In the genomic region with DNA sequence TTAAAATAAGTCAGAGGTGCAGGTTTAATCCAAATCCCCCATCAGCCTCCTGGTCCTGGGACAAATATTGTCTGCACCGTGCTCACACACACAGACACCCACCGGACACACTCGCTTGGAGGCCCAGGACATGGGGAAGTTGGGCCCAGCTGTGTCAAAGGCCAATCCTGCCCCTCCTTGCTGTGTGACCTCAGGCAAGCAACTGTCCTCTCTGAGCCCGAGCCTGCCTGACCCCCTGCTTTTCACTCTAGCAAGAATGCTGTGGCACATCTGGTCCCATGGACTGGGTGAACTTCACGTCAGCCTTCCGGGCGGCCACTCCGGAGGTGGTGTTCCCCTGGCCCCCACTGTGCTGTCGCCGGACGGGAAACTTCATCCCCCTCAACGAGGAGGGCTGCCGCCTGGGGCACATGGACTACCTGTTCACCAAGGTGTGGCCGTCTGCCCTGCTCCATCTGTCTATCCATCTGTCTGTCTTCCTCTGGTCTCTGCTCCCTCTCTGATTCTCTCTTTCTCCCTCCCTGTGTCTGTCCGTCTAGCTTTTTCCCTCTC, we compare ENCODE assay signal across 21 cellular contexts. TPM values are rescaled to one million over a fixed set of nuclear protein-coding genes. Genes with fewer than 3 reads are reported as not detected.
DNase-seq lines count a peak whose midpoint lies in the region; ATAC-seq, FAIRE-seq and TF ChIP-seq lines count a peak whose summit lies in the region.
"Had no signal": no experiment of that assay in that cellular context is flagged by ENCODE, and none has a peak within 500 bp of the region (broad histone marks: within the 10 kb centered on the region; RNA-seq: fewer than 3 reads in every experiment).

No MANE protein-coding gene starts in this region.

- H3K4me3 Mint-ChIP-seq in stimulated activated effector memory CD8-positive, alpha-beta T cell treated with anti-CD3 and anti-CD28 coated beads, Interleukin-12 subunit alpha, Interleukin-12 subunit beta, amount 100 ng/mL, for 72 hours: no peak overlapping the region
- H3K4me3 Mint-ChIP-seq: B cell, H9 had no signal

- POLR2A ChIA-PET in HepG2 (lab: Yijun Ruan, JAX): no interaction called here

- TF ChIP-seq EP300 in HepG2 (IDR thresholded peaks at IDR 0.05; ENCODE audit: low read depth in 2 of 2, low read length in 2 of 2) (no peak), HepG2 (CRISPR knock-in tag; IDR thresholded peaks at IDR 0.05; ENCODE audit: borderline replicate concordance) (no peak)

- H3K27ac Mint-ChIP-seq in stimulated activated effector memory CD8-positive, alpha-beta T cell treated with anti-CD3 and anti-CD28 coated beads, Interleukin-12 subunit alpha, Interleukin-12 subunit beta, amount 100 ng/mL, for 72 hours: peak overlapping the region; percentile 68
- H3K27ac Mint-ChIP-seq: B cell, H9 had no signal

- H2AFZ ChIP-seq in HepG2 (ENCODE audit: low read length): no peak overlapping the region

- FAIRE-seq in HepG2 (lab: Jason Lieb, UNC): no peak
- FAIRE-seq: D721Med, G401.6, GM12892, GM19239 had no signal

- peaks cover 10% of the 10 kb centered on the region for H3K4me1 Mint-ChIP-seq in stimulated activated effector memory CD8-positive, alpha-beta T cell treated with anti-CD3 and anti-CD28 coated beads, Interleukin-12 subunit alpha, Interleukin-12 subunit beta, amount 100 ng/mL, for 72 hours

- no peaks in the 10 kb centered on the region for H3K79me2 ChIP-seq in HepG2 (ENCODE audit: insufficient read depth, low read length)

- TF ChIP-seq POLR2A in HepG2 (IDR thresholded peaks at IDR 0.05; ENCODE audit: insufficient read depth in 1 of 2, low read depth in 2 of 2, low read length in 2 of 2) (no peak), right lobe of liver (IDR thresholded peaks at IDR 0.05) (no peak)

- DNase-seq in HepG2 (ENCODE audit: low spot score) (no peak), right lobe of liver (no peak), NCI-H69 (lab: John Stamatoyannopoulos, UW) (peak; percentile 16), dorsolateral prefrontal cortex (no peak)
- no peak for DNase-seq in stimulated activated effector memory CD8-positive, alpha-beta T cell treated with anti-CD3 and anti-CD28 coated beads, Interleukin-12 subunit alpha, Interleukin-12 subunit beta, amount 100 ng/mL, for 72 hours (ENCODE audit: low spot score in 2 of 2)
- DNase-seq: C1 segment of cervical spinal cord; CD4-positive, alpha-beta memory T cell; DMS153; DMS79 treated with DMSO at 0.1 percent for 48 hours; EL; GOT3; H9; KBM-7 had no signal

- no peak overlapping the region for H3K9ac ChIP-seq in HepG2 (ENCODE audit: insufficient read depth, low read depth, low read length)

- H3K9me3 ChIP-seq in HepG2 (ENCODE audit: low read length): no peaks in the 10 kb centered on the region
- H3K9me3 ChIP-seq in right lobe of liver: no peaks in the 10 kb centered on the region

- no peaks in the 10 kb centered on the region for H3K36me3 Mint-ChIP-seq in stimulated activated effector memory CD8-positive, alpha-beta T cell treated with anti-CD3 and anti-CD28 coated beads, Interleukin-12 subunit alpha, Interleukin-12 subunit beta, amount 100 ng/mL, for 72 hours
- H3K36me3 Mint-ChIP-seq: CD4-positive, alpha-beta memory T cell had no signal

- H3K27ac ChIP-seq in HepG2 (ENCODE audit: extremely low read length, insufficient read depth, low read length) (no peak overlapping the region), right lobe of liver (no peak overlapping the region), dorsolateral prefrontal cortex (no peak overlapping the region)
- H3K27ac ChIP-seq: HL-60 had no signal

- CTCF ChIA-PET in HepG2 (lab: Yijun Ruan, JAX; ENCODE audit: low intra/inter-chr PET ratio, low total read pairs): no interaction called here

- TF ChIP-seq RAD21 in HepG2 (CRISPR knock-in tag; IDR thresholded peaks at IDR 0.05): no peak

- no peaks in the 10 kb centered on the region for H3K36me3 ChIP-seq in HepG2 (replicated peaks in 1 of 2; ENCODE audit: control insufficient read depth in 1 of 2, insufficient read depth in 2 of 2, low read length in 2 of 2)
- no peaks in the 10 kb centered on the region for H3K36me3 ChIP-seq in right lobe of liver

- TF ChIP-seq CTCF in HepG2 (CRISPR knock-in tag; IDR thresholded peaks at IDR 0.05) (no peak), right lobe of liver (IDR thresholded peaks at IDR 0.05) (no peak), dorsolateral prefrontal cortex (IDR thresholded peaks at IDR 0.05 in 54 of 56, conservative IDR thresholded peaks at IDR 0.05 in 2 of 56; ENCODE audit: low read depth in 1 of 56, partially characterized antibody in 56 of 56) (no peak)

- intact Hi-C loops in HepG2 (cut with micrococcal nuclease; ENCODE audit: unreplicated experiment): no loop called here
- intact Hi-C loops in right lobe of liver (cut with DNase I): no loop called here
- intact Hi-C loops in dorsolateral prefrontal cortex (cut with DNase I): no loop called here

- in situ Hi-C loops in HepG2 (cut with HindIII; ENCODE audit: extremely low pct_ligation_motif_present, low pct_unique_long_range_greater_than_20kb): no loop called here

- H3K9me3 Mint-ChIP-seq in stimulated activated effector memory CD8-positive, alpha-beta T cell treated with anti-CD3 and anti-CD28 coated beads, Interleukin-12 subunit alpha, Interleukin-12 subunit beta, amount 100 ng/mL, for 72 hours: no peaks in the 10 kb centered on the region
- H3K9me3 Mint-ChIP-seq: H9 had no signal

- ATAC-seq in HepG2 (no peak), right lobe of liver (no peak), HG03342 (IDR thresholded peaks at IDR 0.05; ENCODE audit: unreplicated experiment) (no peak)
- no peak for ATAC-seq in stimulated activated effector memory CD8-positive, alpha-beta T cell treated with anti-CD3 and anti-CD28 coated beads, Interleukin-12 subunit alpha, Interleukin-12 subunit beta, amount 100 ng/mL, for 72 hours

- WGBS in HepG2 (ENCODE audit: low lambda C conversion rate): 32% methylated on average over 14 of the region's 15 CpGs
- 76% methylated on average over 6 of the region's 15 CpGs for WGBS in right lobe of liver (ENCODE audit: insufficient coverage, low coverage, low lambda C conversion rate, missing lambda C conversion rate)

- no TSS peak for BruUV-seq in HepG2 (replicated peaks; lab: Mats Ljungman, UMichigan)

- no peaks in the 10 kb centered on the region for H4K20me1 ChIP-seq in HepG2 (ENCODE audit: insufficient read depth, low read length)

- H3K4me1 ChIP-seq in HepG2 (ENCODE audit: insufficient read depth, low read length) (peaks cover 30% of the 10 kb centered on the region), right lobe of liver (peaks cover 0 to 5% (median 0%) of the 10 kb centered on the region in 4 donors)

- H3K4me3 ChIP-seq in HepG2 (replicated peaks in 1 of 3; ENCODE audit: insufficient read depth in 1 of 3, low read depth in 2 of 3, low read length in 3 of 3) (no peak overlapping the region), right lobe of liver (no peak overlapping the region), dorsolateral prefrontal cortex (no peak overlapping the region)

- no peak overlapping the region for H3K4me2 ChIP-seq in HepG2 (ENCODE audit: low read depth, low read length)

- no peaks in the 10 kb centered on the region for H3K27me3 ChIP-seq in HepG2 (ENCODE audit: control insufficient read depth in 1 of 2, insufficient read depth in 2 of 2, low read length in 2 of 2)
- no peaks in the 10 kb centered on the region for H3K27me3 ChIP-seq in right lobe of liver
- H3K27me3 ChIP-seq in dorsolateral prefrontal cortex: peaks cover 0 to 50% (median 27%) of the 10 kb centered on the region in 45 donors

RNA-seq across cellular contexts. Expression of a gene that starts 9.3 kb away (rescaled TPM):
- not detected in 2 replicates for total RNA-seq in HepG2 (2016; rRNA removed; fragmentation: Illumina TruSeq; extraction: Trizol)
- not detected in 2 replicates for total RNA-seq in HepG2 (2016; cell fraction: cytosol; rRNA removed; fragmentation: Illumina TruSeq; extraction: Trizol; ENCODE audit: low read depth)
- total RNA-seq in HepG2 (2016; cell fraction: insoluble cytoplasmic fraction; rRNA removed; fragmentation: Illumina TruSeq; extraction: Trizol): not detected in 2 replicates
- not detected in 2 replicates for total RNA-seq in HepG2 (2016; cell fraction: membrane; rRNA removed; fragmentation: Illumina TruSeq; extraction: Trizol)
- not detected in 2 replicates for total RNA-seq in HepG2 (2016; cell fraction: nucleus; rRNA removed; fragmentation: Illumina TruSeq; extraction: Trizol)
- polyA plus RNA-seq in HepG2 (2011; rRNA removed): 2.5 and 2.9 TPM in 2 replicates
- polyA plus RNA-seq in HepG2 (2011; cell fraction: cytosol; rRNA removed): 2.3 and 3.1 TPM in 2 replicates
- 1.7 and 1.8 TPM in 2 replicates for polyA plus RNA-seq in HepG2 (2011; cell fraction: nucleus; rRNA removed)
- 0.93 and 1.7 TPM in 2 replicates for polyA plus RNA-seq in HepG2 (2012)
- 0.17 TPM in 1 of 2 replicates, not detected in the other for polyA plus RNA-seq in HepG2 (2016; cell fraction: cytosol; fragmentation: Illumina TruSeq; extraction: Trizol; ENCODE audit: low read depth)
- polyA plus RNA-seq in HepG2 (2016; cell fraction: insoluble cytoplasmic fraction; fragmentation: Illumina TruSeq; extraction: Trizol; ENCODE audit: low read depth): 0.20 TPM in 1 of 2 replicates, not detected in the other
- polyA plus RNA-seq in HepG2 (2016; cell fraction: membrane; fragmentation: Illumina TruSeq; extraction: Trizol; ENCODE audit: low read depth): 0.14 TPM in 1 of 2 replicates, not detected in the other
- not detected in 2 replicates for polyA plus RNA-seq in HepG2 (2016; cell fraction: nucleus; fragmentation: Illumina TruSeq; extraction: Trizol; ENCODE audit: insufficient read depth, low read depth)
- 0.30 and 1.3 TPM in 2 replicates for polyA minus RNA-seq in HepG2 (2011; rRNA and poly(A)+ RNA removed; ENCODE audit: low replicate concordance)
- 0.88 and 0.89 TPM in 2 replicates for polyA minus RNA-seq in HepG2 (2011; cell fraction: cytosol; rRNA and poly(A)+ RNA removed)
- 0.39 TPM in 1 of 2 replicates, not detected in the other for polyA minus RNA-seq in HepG2 (2011; cell fraction: nucleus; rRNA and poly(A)+ RNA removed)
- under 1 TPM in 1 of 6 experiments, not detected in 5; 0.27 TPM for total RNA-seq in right lobe of liver
- 1 to 10 TPM in 5 of 120 experiments, under 1 TPM in 12, not detected in 103; 0.39 to 1.3 (median 0.61) TPM for total RNA-seq in dorsolateral prefrontal cortex
- total RNA-seq: A172, B cell had no signal
- polyA plus RNA-seq: CD4-positive, alpha-beta memory T cell had no signal

RNA-seq across cellular contexts. Expression of a gene that starts 27.5 kb away (rescaled TPM):
- total RNA-seq in HepG2 (2016; rRNA removed; fragmentation: Illumina TruSeq; extraction: Trizol): 487 and 598 TPM in 2 replicates
- 218 and 283 TPM in 2 replicates for total RNA-seq in HepG2 (2016; cell fraction: cytosol; rRNA removed; fragmentation: Illumina TruSeq; extraction: Trizol; ENCODE audit: low read depth)
- total RNA-seq in HepG2 (2016; cell fraction: insoluble cytoplasmic fraction; rRNA removed; fragmentation: Illumina TruSeq; extraction: Trizol): 483 and 617 TPM in 2 replicates
- 247 and 299 TPM in 2 replicates for total RNA-seq in HepG2 (2016; cell fraction: membrane; rRNA removed; fragmentation: Illumina TruSeq; extraction: Trizol)
- total RNA-seq in HepG2 (2016; cell fraction: nucleus; rRNA removed; fragmentation: Illumina TruSeq; extraction: Trizol): 178 and 186 TPM in 2 replicates
- polyA plus RNA-seq in HepG2 (2011; rRNA removed): 469 and 481 TPM in 2 replicates
- polyA plus RNA-seq in HepG2 (2011; cell fraction: cytosol; rRNA removed): 584 and 686 TPM in 2 replicates
- polyA plus RNA-seq in HepG2 (2011; cell fraction: nucleus; rRNA removed): 208 and 220 TPM in 2 replicates
- 383 and 386 TPM in 2 replicates for polyA plus RNA-seq in HepG2 (2012)
- polyA plus RNA-seq in HepG2 (2016; cell fraction: cytosol; fragmentation: Illumina TruSeq; extraction: Trizol; ENCODE audit: low read depth): 249 and 303 TPM in 2 replicates
- 687 and 740 TPM in 2 replicates for polyA plus RNA-seq in HepG2 (2016; cell fraction: insoluble cytoplasmic fraction; fragmentation: Illumina TruSeq; extraction: Trizol; ENCODE audit: low read depth)
- polyA plus RNA-seq in HepG2 (2016; cell fraction: membrane; fragmentation: Illumina TruSeq; extraction: Trizol; ENCODE audit: low read depth): 255 and 294 TPM in 2 replicates
- polyA plus RNA-seq in HepG2 (2016; cell fraction: nucleus; fragmentation: Illumina TruSeq; extraction: Trizol; ENCODE audit: insufficient read depth, low read depth): 319 and 339 TPM in 2 replicates
- polyA minus RNA-seq in HepG2 (2011; rRNA and poly(A)+ RNA removed; ENCODE audit: low replicate concordance): 521 and 803 TPM in 2 replicates
- polyA minus RNA-seq in HepG2 (2011; cell fraction: cytosol; rRNA and poly(A)+ RNA removed): 131 and 134 TPM in 2 replicates
- polyA minus RNA-seq in HepG2 (2011; cell fraction: nucleus; rRNA and poly(A)+ RNA removed): 44.8 and 54.5 TPM in 2 replicates
- total RNA-seq in right lobe of liver: 100 to 1,000 TPM; 189 to 697 (median 228) TPM
- total RNA-seq in dorsolateral prefrontal cortex: 100 to 1,000 TPM; 243 to 552 (median 394) TPM

RNA-seq across cellular contexts. Expression of a gene that starts 28.7 kb away (rescaled TPM):
- total RNA-seq in HepG2 (2016; rRNA removed; fragmentation: Illumina TruSeq; extraction: Trizol) (not detected in 2 replicates), right lobe of liver (under 1 TPM in 1 of 6 experiments, not detected in 5; 0.15 TPM), dorsolateral prefrontal cortex (under 1 TPM in 1 of 120 experiments, not detected in 119; 0.54 TPM)
- not detected in 2 replicates for total RNA-seq in HepG2 (2016; cell fraction: cytosol; rRNA removed; fragmentation: Illumina TruSeq; extraction: Trizol; ENCODE audit: low read depth)
- total RNA-seq in HepG2 (2016; cell fraction: insoluble cytoplasmic fraction; rRNA removed; fragmentation: Illumina TruSeq; extraction: Trizol): not detected in 2 replicates
- not detected in 2 replicates for total RNA-seq in HepG2 (2016; cell fraction: membrane; rRNA removed; fragmentation: Illumina TruSeq; extraction: Trizol)
- not detected in 2 replicates for total RNA-seq in HepG2 (2016; cell fraction: nucleus; rRNA removed; fragmentation: Illumina TruSeq; extraction: Trizol)
- not detected in 2 replicates for polyA plus RNA-seq in HepG2 (2011; rRNA removed)
- not detected in 2 replicates for polyA plus RNA-seq in HepG2 (2011; cell fraction: cytosol; rRNA removed)
- not detected in 2 replicates for polyA plus RNA-seq in HepG2 (2011; cell fraction: nucleus; rRNA removed)
- 0.50 TPM in 1 of 2 replicates, not detected in the other for polyA plus RNA-seq in HepG2 (2012)
- not detected in 2 replicates for polyA plus RNA-seq in HepG2 (2016; cell fraction: cytosol; fragmentation: Illumina TruSeq; extraction: Trizol; ENCODE audit: low read depth)
- polyA plus RNA-seq in HepG2 (2016; cell fraction: insoluble cytoplasmic fraction; fragmentation: Illumina TruSeq; extraction: Trizol; ENCODE audit: low read depth): not detected in 2 replicates
- not detected in 2 replicates for polyA plus RNA-seq in HepG2 (2016; cell fraction: membrane; fragmentation: Illumina TruSeq; extraction: Trizol; ENCODE audit: low read depth)
- polyA plus RNA-seq in HepG2 (2016; cell fraction: nucleus; fragmentation: Illumina TruSeq; extraction: Trizol; ENCODE audit: insufficient read depth, low read depth): not detected in 2 replicates
- polyA minus RNA-seq in HepG2 (2011; rRNA and poly(A)+ RNA removed; ENCODE audit: low replicate concordance): not detected in 2 replicates
- polyA minus RNA-seq in HepG2 (2011; cell fraction: cytosol; rRNA and poly(A)+ RNA removed): not detected in 2 replicates
- polyA minus RNA-seq in HepG2 (2011; cell fraction: nucleus; rRNA and poly(A)+ RNA removed): not detected in 2 replicates
- total RNA-seq: A172 had no signal

RNA-seq across cellular contexts. Expression of a gene that starts 34.1 kb away (rescaled TPM):
- total RNA-seq in HepG2 (2016; rRNA removed; fragmentation: Illumina TruSeq; extraction: Trizol) (0.20 and 0.46 TPM in 2 replicates), right lobe of liver (1 to 10 TPM in 1 of 6 experiments, under 1 TPM in 3, not detected in 2; 0.38 to 1.2 (median 0.57) TPM), dorsolateral prefrontal cortex (1 to 10 TPM in 12 of 120 experiments, under 1 TPM in 10, not detected in 98; 0.29 to 1.8 (median 1.1) TPM)
- 0.40 and 0.71 TPM in 2 replicates for total RNA-seq in HepG2 (2016; cell fraction: cytosol; rRNA removed; fragmentation: Illumina TruSeq; extraction: Trizol; ENCODE audit: low read depth)
- total RNA-seq in HepG2 (2016; cell fraction: insoluble cytoplasmic fraction; rRNA removed; fragmentation: Illumina TruSeq; extraction: Trizol): 0.52 and 0.63 TPM in 2 replicates
- total RNA-seq in HepG2 (2016; cell fraction: membrane; rRNA removed; fragmentation: Illumina TruSeq; extraction: Trizol): 0.43 and 1.0 TPM in 2 replicates
- total RNA-seq in HepG2 (2016; cell fraction: nucleus; rRNA removed; fragmentation: Illumina TruSeq; extraction: Trizol): 0.60 TPM in 1 of 2 replicates, not detected in the other
- polyA plus RNA-seq in HepG2 (2011; rRNA removed): 0.07 and 0.18 TPM in 2 replicates
- 0.19 and 0.35 TPM in 2 replicates for polyA plus RNA-seq in HepG2 (2011; cell fraction: cytosol; rRNA removed)
- not detected in 2 replicates for polyA plus RNA-seq in HepG2 (2011; cell fraction: nucleus; rRNA removed)
- polyA plus RNA-seq in HepG2 (2012): 0.21 TPM in 1 of 2 replicates, not detected in the other
- polyA plus RNA-seq in HepG2 (2016; cell fraction: cytosol; fragmentation: Illumina TruSeq; extraction: Trizol; ENCODE audit: low read depth): 2.2 and 2.4 TPM in 2 replicates
- polyA plus RNA-seq in HepG2 (2016; cell fraction: insoluble cytoplasmic fraction; fragmentation: Illumina TruSeq; extraction: Trizol; ENCODE audit: low read depth): 0.93 and 1.0 TPM in 2 replicates
- 1.2 and 1.8 TPM in 2 replicates for polyA plus RNA-seq in HepG2 (2016; cell fraction: membrane; fragmentation: Illumina TruSeq; extraction: Trizol; ENCODE audit: low read depth)
- 1.2 TPM in 1 of 2 replicates, not detected in the other for polyA plus RNA-seq in HepG2 (2016; cell fraction: nucleus; fragmentation: Illumina TruSeq; extraction: Trizol; ENCODE audit: insufficient read depth, low read depth)
- 0.18 TPM in 1 of 2 replicates, not detected in the other for polyA minus RNA-seq in HepG2 (2011; rRNA and poly(A)+ RNA removed; ENCODE audit: low replicate concordance)
- polyA minus RNA-seq in HepG2 (2011; cell fraction: cytosol; rRNA and poly(A)+ RNA removed): not detected in 2 replicates
- polyA minus RNA-seq in HepG2 (2011; cell fraction: nucleus; rRNA and poly(A)+ RNA removed): not detected in 2 replicates

RNA-seq across cellular contexts. Expression of a gene that starts 42.1 kb away (rescaled TPM):
- total RNA-seq in HepG2 (2016; rRNA removed; fragmentation: Illumina TruSeq; extraction: Trizol) (6.2 TPM in 2 replicates), right lobe of liver (10 to 100 TPM; 10.5 to 23.1 (median 15.0) TPM), dorsolateral prefrontal cortex (10 to 100 TPM; 24.7 to 47.4 (median 32.9) TPM)
- 2.6 TPM in 2 replicates for total RNA-seq in HepG2 (2016; cell fraction: cytosol; rRNA removed; fragmentation: Illumina TruSeq; extraction: Trizol; ENCODE audit: low read depth)
- total RNA-seq in HepG2 (2016; cell fraction: insoluble cytoplasmic fraction; rRNA removed; fragmentation: Illumina TruSeq; extraction: Trizol): 4.4 and 5.3 TPM in 2 replicates
- 3.8 and 4.1 TPM in 2 replicates for total RNA-seq in HepG2 (2016; cell fraction: membrane; rRNA removed; fragmentation: Illumina TruSeq; extraction: Trizol)
- total RNA-seq in HepG2 (2016; cell fraction: nucleus; rRNA removed; fragmentation: Illumina TruSeq; extraction: Trizol): 14.7 and 15.4 TPM in 2 replicates
- 16.9 and 19.2 TPM in 2 replicates for polyA plus RNA-seq in HepG2 (2011; rRNA removed)
- polyA plus RNA-seq in HepG2 (2011; cell fraction: cytosol; rRNA removed): 9.3 and 10.9 TPM in 2 replicates
- 113 and 130 TPM in 2 replicates for polyA plus RNA-seq in HepG2 (2011; cell fraction: nucleus; rRNA removed)
- 20.4 and 30.9 TPM in 2 replicates for polyA plus RNA-seq in HepG2 (2012)
- 2.5 and 3.0 TPM in 2 replicates for polyA plus RNA-seq in HepG2 (2016; cell fraction: cytosol; fragmentation: Illumina TruSeq; extraction: Trizol; ENCODE audit: low read depth)
- 10.8 and 11.6 TPM in 2 replicates for polyA plus RNA-seq in HepG2 (2016; cell fraction: insoluble cytoplasmic fraction; fragmentation: Illumina TruSeq; extraction: Trizol; ENCODE audit: low read depth)
- 5.5 and 6.5 TPM in 2 replicates for polyA plus RNA-seq in HepG2 (2016; cell fraction: membrane; fragmentation: Illumina TruSeq; extraction: Trizol; ENCODE audit: low read depth)
- 69.3 and 89.2 TPM in 2 replicates for polyA plus RNA-seq in HepG2 (2016; cell fraction: nucleus; fragmentation: Illumina TruSeq; extraction: Trizol; ENCODE audit: insufficient read depth, low read depth)
- polyA minus RNA-seq in HepG2 (2011; rRNA and poly(A)+ RNA removed; ENCODE audit: low replicate concordance): 11.1 and 11.4 TPM in 2 replicates
- polyA minus RNA-seq in HepG2 (2011; cell fraction: cytosol; rRNA and poly(A)+ RNA removed): 4.3 and 4.4 TPM in 2 replicates
- polyA minus RNA-seq in HepG2 (2011; cell fraction: nucleus; rRNA and poly(A)+ RNA removed): 13.3 and 13.6 TPM in 2 replicates
